Comparison of ENCODE assay signal across 13 cellular contexts in the genomic region with DNA sequence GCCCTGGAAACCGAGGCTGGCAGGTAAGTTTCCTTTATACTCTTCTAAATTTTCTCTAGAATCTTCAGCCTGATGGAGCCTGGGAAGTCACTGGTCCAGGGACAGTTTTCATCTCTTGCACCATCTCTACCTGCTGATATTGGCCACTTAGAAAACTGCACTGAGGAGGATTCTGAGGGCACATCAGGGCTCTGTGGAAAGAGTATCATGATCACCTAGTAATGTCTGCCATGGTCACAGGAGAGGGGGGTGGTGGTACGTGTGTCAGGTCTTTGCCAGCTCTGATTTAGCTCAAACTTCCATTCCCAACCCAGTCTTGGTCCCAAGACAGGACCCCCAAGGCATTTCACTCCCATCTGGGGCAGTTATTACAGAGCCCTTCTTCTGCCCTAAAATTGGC. TPM values are rescaled to one million over a fixed set of nuclear protein-coding genes. Genes with fewer than 3 reads are reported as not detected.
"Had no signal": no experiment of that assay in that cellular context is flagged by ENCODE, and none has a peak within 500 bp of the region (broad histone marks: within the 10 kb centered on the region; RNA-seq: fewer than 3 reads in every experiment).

No MANE protein-coding gene starts in this region.

- H3K27me3 Mint-ChIP-seq: activated naive CD4-positive, alpha-beta T cell treated with anti-CD3 and anti-CD28 coated beads, Interleukin-2, amount 10 ng/mL, durations not matched to agents 7 days and 5 days; natural killer cell treated with Interleukin-12 subunit alpha and Interleukin-12 subunit beta and Interleukin-15 and Interleukin-18, amount 100 ng/mL, for 72 hours; stimulated activated memory B cell treated with anti-CD40 and anti-IgM and Interleukin-4, amounts not matched to agents 10 μg/mL and 1 μg/mL and 100 μg/mL, for 72 hours; T-cell had no signal

- ATAC-seq: natural killer cell treated with Interleukin-12 subunit alpha and Interleukin-12 subunit beta and Interleukin-15 and Interleukin-18, amount 100 ng/mL, for 72 hours; stimulated activated memory B cell treated with anti-CD40 and anti-IgM and Interleukin-4, amounts not matched to agents 10 μg/mL and 1 μg/mL and 100 μg/mL, for 72 hours; T-cell had no signal

- H3K4me3 ChIP-seq: esophagus squamous epithelium, left ventricle myocardium inferior, psoas muscle, thyroid gland had no signal

- H3K27ac ChIP-seq: esophagus squamous epithelium, left ventricle myocardium inferior, psoas muscle, thyroid gland had no signal

- H3K36me3 Mint-ChIP-seq: activated naive CD4-positive, alpha-beta T cell treated with anti-CD3 and anti-CD28 coated beads, Interleukin-2, amount 10 ng/mL, durations not matched to agents 7 days and 5 days; natural killer cell treated with Interleukin-12 subunit alpha and Interleukin-12 subunit beta and Interleukin-15 and Interleukin-18, amount 100 ng/mL, for 72 hours had no signal

- H3K36me3 ChIP-seq: left ventricle myocardium inferior, thyroid gland had no signal

- H3K9me3 ChIP-seq: esophagus squamous epithelium, left ventricle myocardium inferior, psoas muscle, thyroid gland had no signal

- DNase-seq: activated CD4-positive, CD25-positive, alpha-beta regulatory T cell treated with anti-CD3 and anti-CD28 coated beads, Interleukin-2, amount 50 U/mL, for 72 hours; activated naive CD4-positive, alpha-beta T cell treated with anti-CD3 and anti-CD28 coated beads, Interleukin-2, amount 10 ng/mL, durations not matched to agents 7 days and 5 days; esophagus squamous epithelium; hippocampal formation; left ventricle myocardium inferior; occipital lobe; T-cell; T-helper 9 cell; thyroid gland had no signal

- H3K4me1 ChIP-seq: psoas muscle had no signal

- H3K27ac Mint-ChIP-seq: activated naive CD4-positive, alpha-beta T cell treated with anti-CD3 and anti-CD28 coated beads, Interleukin-2, amount 10 ng/mL, durations not matched to agents 7 days and 5 days; natural killer cell treated with Interleukin-12 subunit alpha and Interleukin-12 subunit beta and Interleukin-15 and Interleukin-18, amount 100 ng/mL, for 72 hours; stimulated activated memory B cell treated with anti-CD40 and anti-IgM and Interleukin-4, amounts not matched to agents 10 μg/mL and 1 μg/mL and 100 μg/mL, for 72 hours; T-cell had no signal

- H3K27me3 ChIP-seq: esophagus squamous epithelium, thyroid gland had no signal

- H3K4me3 Mint-ChIP-seq: activated naive CD4-positive, alpha-beta T cell treated with anti-CD3 and anti-CD28 coated beads, Interleukin-2, amount 10 ng/mL, durations not matched to agents 7 days and 5 days; natural killer cell treated with Interleukin-12 subunit alpha and Interleukin-12 subunit beta and Interleukin-15 and Interleukin-18, amount 100 ng/mL, for 72 hours; stimulated activated memory B cell treated with anti-CD40 and anti-IgM and Interleukin-4, amounts not matched to agents 10 μg/mL and 1 μg/mL and 100 μg/mL, for 72 hours; T-cell had no signal

- H3K4me1 Mint-ChIP-seq: activated naive CD4-positive, alpha-beta T cell treated with anti-CD3 and anti-CD28 coated beads, Interleukin-2, amount 10 ng/mL, durations not matched to agents 7 days and 5 days; stimulated activated memory B cell treated with anti-CD40 and anti-IgM and Interleukin-4, amounts not matched to agents 10 μg/mL and 1 μg/mL and 100 μg/mL, for 72 hours had no signal

- H3K9me3 Mint-ChIP-seq: activated naive CD4-positive, alpha-beta T cell treated with anti-CD3 and anti-CD28 coated beads, Interleukin-2, amount 10 ng/mL, durations not matched to agents 7 days and 5 days; natural killer cell treated with Interleukin-12 subunit alpha and Interleukin-12 subunit beta and Interleukin-15 and Interleukin-18, amount 100 ng/mL, for 72 hours; stimulated activated memory B cell treated with anti-CD40 and anti-IgM and Interleukin-4, amounts not matched to agents 10 μg/mL and 1 μg/mL and 100 μg/mL, for 72 hours; T-cell had no signal

RNA-seq across cellular contexts. Expression of gene DOC2B, which starts 35.2 kb away (rescaled TPM):
- total RNA-seq: fibroblast of villous mesenchyme had no signal
